8 cellular contexts compared by ENCODE assay signal in genomic region chr3:170809021-170809974, GRCh38.
DNase-seq lines count a peak whose midpoint lies in the region; ATAC-seq and TF ChIP-seq lines count a peak whose summit lies in the region.

No MANE protein-coding gene starts in this region.

- H3K4me1 ChIP-seq in ovary (ENCODE audit: insufficient read depth), result peaks cover 18% of the 10 kb centered on the region

- peak in 1 of 3 donors; percentile 35 for TF ChIP-seq CTCF in ovary (IDR thresholded peaks at IDR 0.05)
- TF ChIP-seq CTCF in CD4-positive, alpha-beta T cell (IDR thresholded peaks at IDR 0.05), result no peak

- H3K27ac ChIP-seq in ovary, result no peak overlapping the region
- H3K27ac ChIP-seq in CD4-positive, alpha-beta T cell (ENCODE audit: low read depth, low read length), result no peak overlapping the region

- H3K36me3 ChIP-seq in ovary, result no peaks in the 10 kb centered on the region

- H3K36me3 Mint-ChIP-seq in activated naive CD4-positive, alpha-beta T cell treated with anti-CD3 and anti-CD28 coated beads, Interleukin-2, amount 50 U/mL, for 72 hours, result peaks cover 0 to 7% of the 10 kb centered on the region in 2 donors
- no peaks in the 10 kb centered on the region for H3K36me3 Mint-ChIP-seq in CD4-positive, alpha-beta T cell (ENCODE audit: low read depth)

- POLR2A ChIA-PET in CD4-positive, alpha-beta T cell (lab: Charles Lee), result no interaction called here

- H3K27me3 ChIP-seq in ovary, result no peaks in the 10 kb centered on the region
- peaks cover 1% of the 10 kb centered on the region for H3K27me3 ChIP-seq in CD4-positive, alpha-beta T cell (ENCODE audit: control insufficient read depth, insufficient read depth, low read length)

- no peak for DNase-seq in activated naive CD4-positive, alpha-beta T cell treated with anti-CD3 and anti-CD28 coated beads, Interleukin-2, amount 50 U/mL, for 72 hours (ENCODE audit: low spot score in 2 of 2)
- no peak for DNase-seq in activated naive CD4-positive, alpha-beta T cell treated with anti-CD3 and anti-CD28 coated beads, Interleukin-2, amount 50 U/mL, for 16 hours
- DNase-seq in NCI-H1436 treated with DMSO at 0.1 percent for 48 hours (lab: John Stamatoyannopoulos, UW) (peak; percentile 44), SKM-1 treated with dmso at 0.1 percent for 144 hours (lab: John Stamatoyannopoulos, UW; ENCODE audit: unreplicated experiment) (peak; percentile 27), fibroblast of the conjunctiva (ENCODE audit: low read depth) (peak; percentile 85), ovary (peak in 3 of 5 donors; percentile 32 to 41 (median 39))
- DNase-seq in CD4-positive, alpha-beta T cell, result no peak

- no peaks in the 10 kb centered on the region for H3K4me1 Mint-ChIP-seq in CD4-positive, alpha-beta T cell (ENCODE audit: low read depth)

- no peak for TF ChIP-seq EP300 in ovary (IDR thresholded peaks at IDR 0.05)

- H3K9me3 ChIP-seq in ovary, result no peaks in the 10 kb centered on the region
- H3K9me3 ChIP-seq in CD4-positive, alpha-beta T cell (ENCODE audit: control insufficient read depth, low read length), result no peaks in the 10 kb centered on the region

- intact Hi-C loops in ovary (cut with DNase I), result loop anchor here in 2 of 4 donors (10.0 kb wide), 2 partner anchors 114 to 314 kb away; no protein-coding TSS in a partner anchor
- intact Hi-C loops in CD4-positive, alpha-beta T cell (cut with DNase I, micrococcal nuclease), result no loop called here

- no peaks in the 10 kb centered on the region for H3K9me3 Mint-ChIP-seq in activated naive CD4-positive, alpha-beta T cell treated with anti-CD3 and anti-CD28 coated beads, Interleukin-2, amount 50 U/mL, for 72 hours
- no peaks in the 10 kb centered on the region for H3K9me3 Mint-ChIP-seq in CD4-positive, alpha-beta T cell

- ATAC-seq in activated naive CD4-positive, alpha-beta T cell treated with anti-CD3 and anti-CD28 coated beads, Interleukin-2, amount 50 U/mL, for 72 hours, result peak; percentile 28 to 44
- ATAC-seq in GM19452 (IDR thresholded peaks at IDR 0.05; ENCODE audit: unreplicated experiment), result no peak
- ATAC-seq in CD4-positive, alpha-beta T cell (ENCODE audit: poor library complexity), result no peak

- peaks cover 13% of the 10 kb centered on the region for H3K27me3 Mint-ChIP-seq in CD4-positive, alpha-beta T cell

- no peak overlapping the region for H3K4me3 ChIP-seq in ovary

- TF ChIP-seq POLR2A in ovary (IDR thresholded peaks at IDR 0.05), result no peak

- no peak overlapping the region for H3K4me3 Mint-ChIP-seq in CD4-positive, alpha-beta T cell

- CTCF ChIA-PET in CD4-positive, alpha-beta T cell (lab: Charles Lee), result interaction anchor here (1.2 kb wide), 1 partner anchor 10 kb away, joined by 3 read pairs; no protein-coding TSS in a partner anchor

- WGBS in ovary, 3 donors, result 75 to 80% (median 77%) methylated on average over 14 of the region's 14 CpGs

- H3K27ac Mint-ChIP-seq in activated naive CD4-positive, alpha-beta T cell treated with anti-CD3 and anti-CD28 coated beads, Interleukin-2, amount 50 U/mL, for 72 hours, result no peak overlapping the region
- no peak overlapping the region for H3K27ac Mint-ChIP-seq in CD4-positive, alpha-beta T cell

Comparison
In these comparisons a context has a peak if more than half of its experiments do, and no peak if none do; other contexts are left out.
1. ATAC-seq: peak in activated naive CD4-positive, alpha-beta T cell treated with anti-CD3 and anti-CD28 coated beads, Interleukin-2, amount 50 U/mL, for 72 hours (2 of 2); none in GM19452 (single experiment) and CD4-positive, alpha-beta T cell (single experiment).
2. DNase-seq: peak in NCI-H1436 treated with DMSO at 0.1 percent for 48 hours (single experiment), SKM-1 treated with dmso at 0.1 percent for 144 hours (single experiment), fibroblast of the conjunctiva (single experiment) and ovary (3 of 5); none in activated naive CD4-positive, alpha-beta T cell treated with anti-CD3 and anti-CD28 coated beads, Interleukin-2, amount 50 U/mL, for 72 hours (0 of 2), activated naive CD4-positive, alpha-beta T cell treated with anti-CD3 and anti-CD28 coated beads, Interleukin-2, amount 50 U/mL, for 16 hours (single experiment) and CD4-positive, alpha-beta T cell (0 of 10).